In genomic region chr3:119745942-119746341, GRCh38 we compare ENCODE assay signal across 16 cellular contexts. TPM values are rescaled to one million over a fixed set of nuclear protein-coding genes. Genes with fewer than 3 reads are reported as not detected.
"Had no signal": no experiment of that assay in that cellular context is flagged by ENCODE, and none has a peak within 500 bp of the region (broad histone marks: within the 10 kb centered on the region; RNA-seq: fewer than 3 reads in every experiment).

No MANE protein-coding gene starts in this region.

- H2AFZ ChIP-seq: parathyroid adenoma had no signal

- H3K79me2 ChIP-seq: parathyroid adenoma had no signal

- ATAC-seq: activated CD8-positive, alpha-beta T cell treated with anti-CD3 and anti-CD28 coated beads, Interleukin-2, amount 10 ng/mL, durations not matched to agents 7 days and 5 days; lower lobe of right lung; natural killer cell; stimulated activated naive B cell treated with anti-CD40 and anti-IgM and Interleukin-4, amounts not matched to agents 10 μg/mL and 1 μg/mL and 100 μg/mL, for 72 hours; upper lobe of right lung had no signal

- H3K9ac ChIP-seq: parathyroid adenoma had no signal

- H3K36me3 ChIP-seq: lower lobe of right lung, upper lobe of right lung had no signal

- DNase-seq: activated CD4-positive, alpha-beta T cell treated with anti-CD3 and anti-CD28 coated beads, Interleukin-2, amount 10 ng/mL, durations not matched to agents 7 days and 5 days; activated CD8-positive, alpha-beta T cell treated with anti-CD3 and anti-CD28 coated beads, Interleukin-2, amount 10 ng/mL, durations not matched to agents 7 days and 5 days; activated gamma-delta T cell; cortex of kidney; effector CD4-positive, alpha-beta T cell; hypothalamus; lower lobe of right lung; natural killer cell; sigmoid colon; stimulated activated naive B cell treated with anti-CD40 and anti-IgM and Interleukin-4, amounts not matched to agents 10 μg/mL and 1 μg/mL and 100 μg/mL, for 72 hours; T-helper 9 cell; upper lobe of right lung had no signal

- H3K4me1 ChIP-seq: ascending aorta, breast epithelium, lower lobe of right lung, parathyroid adenoma, sigmoid colon, upper lobe of right lung had no signal

- H3K9me3 ChIP-seq: ascending aorta, breast epithelium, lower lobe of right lung, sigmoid colon, upper lobe of right lung had no signal

- H3K4me3 ChIP-seq: ascending aorta, breast epithelium, lower lobe of right lung, sigmoid colon, upper lobe of right lung had no signal

- H3K27ac ChIP-seq: ascending aorta, breast epithelium, lower lobe of right lung, parathyroid adenoma, sigmoid colon, upper lobe of right lung had no signal

- H3K27me3 ChIP-seq: ascending aorta, breast epithelium, sigmoid colon, upper lobe of right lung had no signal

RNA-seq across cellular contexts. Expression of gene NR1I2, which starts 36.0 kb away (rescaled TPM):
- total RNA-seq: ascending aorta, upper lobe of right lung had no signal
- polyA plus RNA-seq: keratinocyte had no signal

RNA-seq across cellular contexts. Expression of gene CFAP91, which starts 43.1 kb away (rescaled TPM):
- total RNA-seq: activated CD4-positive, alpha-beta T cell treated with anti-CD3 and anti-CD28 coated beads, Interleukin-2, amount 10 ng/mL, durations not matched to agents 7 days and 5 days; activated CD8-positive, alpha-beta T cell treated with anti-CD3 and anti-CD28 coated beads, Interleukin-2, amount 10 ng/mL, durations not matched to agents 7 days and 5 days had no signal
- polyA plus RNA-seq: keratinocyte had no signal
